Comparison of ENCODE assay signal across 17 cellular contexts in genomic region chr5:5432020-5432707, GRCh38. TPM values are rescaled to one million over a fixed set of nuclear protein-coding genes. Genes with fewer than 3 reads are reported as not detected.
DNase-seq lines count a peak whose midpoint lies in the region; ATAC-seq and TF ChIP-seq lines count a peak whose summit lies in the region.
"Had no signal": no experiment of that assay in that cellular context is flagged by ENCODE, and none has a peak within 500 bp of the region (broad histone marks: within the 10 kb centered on the region; RNA-seq: fewer than 3 reads in every experiment).

No MANE protein-coding gene starts in this region.

- H3K27ac ChIP-seq in epithelial cell of prostate (peak overlapping the region; percentile 17), smooth muscle cell (ENCODE audit: low read depth) (peak overlapping the region; percentile 20), esophagus muscularis mucosa (replicated peaks in 1 of 4) (no peak overlapping the region), colonic mucosa (no peak overlapping the region)
- H3K27ac ChIP-seq: neutrophil, SK-N-MC, spleen had no signal

- H3K27me3 ChIP-seq in smooth muscle cell (ENCODE audit: low read depth) = no peaks in the 10 kb centered on the region
- no peaks in the 10 kb centered on the region for H3K27me3 ChIP-seq in esophagus muscularis mucosa
- no peaks in the 10 kb centered on the region for H3K27me3 ChIP-seq in colonic mucosa
- H3K27me3 ChIP-seq: neutrophil, spleen had no signal

- TF ChIP-seq CTCF in activated CD8-positive, alpha-beta T cell treated with anti-CD3 and anti-CD28 coated beads for 36 hours (IDR thresholded peaks at IDR 0.05) = no peak
- no peak for TF ChIP-seq CTCF in smooth muscle cell (IDR thresholded peaks at IDR 0.05; ENCODE audit: borderline replicate concordance, insufficient read depth, poor library complexity, severe bottlenecking)
- no peak for TF ChIP-seq CTCF in esophagus muscularis mucosa (IDR thresholded peaks at IDR 0.05)
- TF ChIP-seq CTCF in colonic mucosa (IDR thresholded peaks at IDR 0.05) = no peak

- peak overlapping the region; percentile 23 for H3K4me2 ChIP-seq in smooth muscle cell

- WGBS in smooth muscle cell (ENCODE audit: low lambda C conversion rate) = 85% methylated on average over 4 of the region's 4 CpGs
- WGBS in esophagus muscularis mucosa = 69% methylated on average over 4 of the region's 4 CpGs

- H3K4me3 Mint-ChIP-seq in activated CD8-positive, alpha-beta T cell treated with anti-CD3 and anti-CD28 coated beads for 36 hours = no peak overlapping the region
- no peak overlapping the region for H3K4me3 Mint-ChIP-seq in activated CD8-positive, alpha-beta T cell treated with anti-CD3 and anti-CD28 coated beads, Interleukin-2, amount 10 ng/mL, durations not matched to agents 7 days and 5 days
- H3K4me3 Mint-ChIP-seq: effector memory CD8-positive, alpha-beta T cell had no signal

- peaks cover 19% of the 10 kb centered on the region for H3K36me3 Mint-ChIP-seq in activated CD8-positive, alpha-beta T cell treated with anti-CD3 and anti-CD28 coated beads for 36 hours (ENCODE audit: low read depth)
- H3K36me3 Mint-ChIP-seq in activated CD8-positive, alpha-beta T cell treated with anti-CD3 and anti-CD28 coated beads, Interleukin-2, amount 10 ng/mL, durations not matched to agents 7 days and 5 days (ENCODE audit: low read depth) = peaks cover 8% of the 10 kb centered on the region

- H3K4me3 ChIP-seq in smooth muscle cell (no peak overlapping the region), esophagus muscularis mucosa (no peak overlapping the region), colonic mucosa (no peak overlapping the region)
- H3K4me3 ChIP-seq: lung, SK-N-MC, spleen had no signal

- H2AFZ ChIP-seq in smooth muscle cell (ENCODE audit: low read depth) = no peak overlapping the region

- DNase-seq in activated CD8-positive, alpha-beta T cell treated with anti-CD3 and anti-CD28 coated beads for 36 hours = no peak
- no peak for DNase-seq in activated CD8-positive, alpha-beta T cell treated with anti-CD3 and anti-CD28 coated beads, Interleukin-2, amount 10 ng/mL, durations not matched to agents 7 days and 5 days
- DNase-seq in RPMI7951 (ENCODE audit: low read depth) = peak; percentile 42
- no peak for DNase-seq in epithelial cell of prostate (ENCODE audit: low read depth, low spot score)
- DNase-seq in smooth muscle cell (lab: John Stamatoyannopoulos, UW; ENCODE audit: unreplicated experiment) = no peak
- DNase-seq in esophagus muscularis mucosa (ENCODE audit: extremely low spot score) = no peak
- no peak for DNase-seq in colonic mucosa
- no peak for DNase-seq in middle frontal gyrus (ENCODE audit: extremely low spot score, low spot score)
- DNase-seq: 8988T; amygdala; effector memory CD8-positive, alpha-beta T cell; Karpas-422; NCI-H2107; spleen had no signal

- no peak for TF ChIP-seq EP300 in esophagus muscularis mucosa (IDR thresholded peaks at IDR 0.05)

- H3K4me1 ChIP-seq in smooth muscle cell (ENCODE audit: low read depth) (no peaks in the 10 kb centered on the region), esophagus muscularis mucosa (peaks cover 45 to 64% (median 54%) of the 10 kb centered on the region in 4 donors), colonic mucosa (no peaks in the 10 kb centered on the region)

- no peak for ATAC-seq in activated CD8-positive, alpha-beta T cell treated with anti-CD3 and anti-CD28 coated beads for 36 hours
- ATAC-seq in activated CD8-positive, alpha-beta T cell treated with anti-CD3 and anti-CD28 coated beads, Interleukin-2, amount 10 ng/mL, durations not matched to agents 7 days and 5 days = no peak
- ATAC-seq: effector memory CD8-positive, alpha-beta T cell had no signal

- H3K9me3 ChIP-seq in smooth muscle cell (replicated peaks; ENCODE audit: low read depth) (no peaks in the 10 kb centered on the region), esophagus muscularis mucosa (no peaks in the 10 kb centered on the region), colonic mucosa (no peaks in the 10 kb centered on the region)
- H3K9me3 ChIP-seq: neutrophil, spleen had no signal

- no peak for TF ChIP-seq POLR2A in esophagus muscularis mucosa (IDR thresholded peaks at IDR 0.05; ENCODE audit: low read depth)

- peak overlapping the region; percentile 53 for H3K27ac Mint-ChIP-seq in activated CD8-positive, alpha-beta T cell treated with anti-CD3 and anti-CD28 coated beads for 36 hours
- no peak overlapping the region for H3K27ac Mint-ChIP-seq in activated CD8-positive, alpha-beta T cell treated with anti-CD3 and anti-CD28 coated beads, Interleukin-2, amount 10 ng/mL, durations not matched to agents 7 days and 5 days

- intact Hi-C loops in activated CD8-positive, alpha-beta T cell treated with anti-CD3 and anti-CD28 coated beads for 36 hours (cut with micrococcal nuclease) = no loop called here
- intact Hi-C loops in esophagus muscularis mucosa (cut with DNase I) = no loop called here
- intact Hi-C loops in colonic mucosa (cut with DNase I) = no loop called here

- H3K27me3 Mint-ChIP-seq in activated CD8-positive, alpha-beta T cell treated with anti-CD3 and anti-CD28 coated beads for 36 hours = no peaks in the 10 kb centered on the region
- H3K27me3 Mint-ChIP-seq in activated CD8-positive, alpha-beta T cell treated with anti-CD3 and anti-CD28 coated beads, Interleukin-2, amount 10 ng/mL, durations not matched to agents 7 days and 5 days (ENCODE audit: low read depth) = no peaks in the 10 kb centered on the region
- H3K27me3 Mint-ChIP-seq: effector memory CD8-positive, alpha-beta T cell had no signal

- H3K79me2 ChIP-seq in smooth muscle cell (ENCODE audit: low read depth) = peaks cover 98% of the 10 kb centered on the region

- H3K36me3 ChIP-seq in smooth muscle cell (ENCODE audit: low read depth) (no peaks in the 10 kb centered on the region), esophagus muscularis mucosa (peaks cover 0 to 5% (median 0%) of the 10 kb centered on the region in 4 donors), colonic mucosa (no peaks in the 10 kb centered on the region)
- H3K36me3 ChIP-seq: neutrophil had no signal

- H3F3A ChIP-seq in smooth muscle cell (ENCODE audit: low read depth) = no peaks in the 10 kb centered on the region

- POLR2A ChIA-PET in activated CD8-positive, alpha-beta T cell treated with anti-CD3 and anti-CD28 coated beads for 36 hours (lab: Charles Lee) = interaction anchor here (1.0 to 1.3 kb wide), 2 partner anchors 10 to 215 kb away, joined by 3 read pairs; partner anchors contain the start of gene ICE1
- POLR2A ChIA-PET in activated CD8-positive, alpha-beta T cell treated with anti-CD3 and anti-CD28 coated beads, Interleukin-2, amount 10 ng/mL, durations not matched to agents 7 days and 5 days (lab: Charles Lee) = interaction anchor here (1.6 kb wide), 1 partner anchor 10 kb away, joined by 5 read pairs; the partner anchor contains the start of gene ICE1

- H3K4me1 Mint-ChIP-seq in activated CD8-positive, alpha-beta T cell treated with anti-CD3 and anti-CD28 coated beads for 36 hours (ENCODE audit: low read depth) = peaks cover 68% of the 10 kb centered on the region
- peaks cover 24% of the 10 kb centered on the region for H3K4me1 Mint-ChIP-seq in activated CD8-positive, alpha-beta T cell treated with anti-CD3 and anti-CD28 coated beads, Interleukin-2, amount 10 ng/mL, durations not matched to agents 7 days and 5 days (ENCODE audit: low read depth)

- CTCF ChIA-PET in activated CD8-positive, alpha-beta T cell treated with anti-CD3 and anti-CD28 coated beads for 36 hours (lab: Charles Lee) = no interaction called here
- CTCF ChIA-PET in activated CD8-positive, alpha-beta T cell treated with anti-CD3 and anti-CD28 coated beads, Interleukin-2, amount 10 ng/mL, durations not matched to agents 7 days and 5 days (lab: Charles Lee) = interaction anchor here (1.1 kb wide), 1 partner anchor 11 kb away, joined by 3 read pairs; no protein-coding TSS in a partner anchor

- H3K9ac ChIP-seq in smooth muscle cell (ENCODE audit: low read depth) (no peak overlapping the region), colonic mucosa (ENCODE audit: low read depth in 2 of 2, low read length in 2 of 2) (no peak overlapping the region)

- peaks cover 98% of the 10 kb centered on the region for H4K20me1 ChIP-seq in smooth muscle cell (ENCODE audit: low read depth)

- no peaks in the 10 kb centered on the region for H3K9me3 Mint-ChIP-seq in activated CD8-positive, alpha-beta T cell treated with anti-CD3 and anti-CD28 coated beads for 36 hours
- no peaks in the 10 kb centered on the region for H3K9me3 Mint-ChIP-seq in activated CD8-positive, alpha-beta T cell treated with anti-CD3 and anti-CD28 coated beads, Interleukin-2, amount 10 ng/mL, durations not matched to agents 7 days and 5 days (ENCODE audit: insufficient read depth)
- H3K9me3 Mint-ChIP-seq: effector memory CD8-positive, alpha-beta T cell had no signal

RNA-seq across cellular contexts. Expression of gene ICE1, which starts 9.7 kb away (rescaled TPM):
- 10 to 100 TPM; 29.0 to 29.5 TPM for total RNA-seq in activated CD8-positive, alpha-beta T cell treated with anti-CD3 and anti-CD28 coated beads for 36 hours
- total RNA-seq in activated CD8-positive, alpha-beta T cell treated with anti-CD3 and anti-CD28 coated beads, Interleukin-2, amount 10 ng/mL, durations not matched to agents 7 days and 5 days = 10 to 100 TPM; 30.2 to 30.4 TPM
- total RNA-seq in RPMI7951 (2014; rRNA removed; shearing (Covaris generic)) = 18.4 and 19.8 TPM in 2 replicates
- total RNA-seq in smooth muscle cell (25.4 and 32.0 TPM in 2 replicates), esophagus muscularis mucosa (10 to 100 TPM; 27.6 to 31.6 (median 30.1) TPM), colonic mucosa (10 to 100 TPM; 19.2 to 20.1 TPM)
- polyA plus RNA-seq in smooth muscle cell = 10.2 and 15.5 TPM in 2 replicates

Comparison
In these comparisons a context has a peak if more than half of its experiments do, and no peak if none do; other contexts are left out.
1. H3K27ac ChIP-seq: peak in epithelial cell of prostate (single experiment) and smooth muscle cell (single experiment); none in esophagus muscularis mucosa (0 of 4) and colonic mucosa (single experiment).